ENCODE assay signal across 8 cellular contexts in genomic region chr2:191758420-191759199, GRCh38.
DNase-seq lines count a peak whose midpoint lies in the region; ATAC-seq and TF ChIP-seq lines count a peak whose summit lies in the region.

No MANE protein-coding gene starts in this region.

- H3K4me2 ChIP-seq in MM.1S (ENCODE audit: low read depth, low read length) = peak overlapping the region; percentile 57

- H3K79me2 ChIP-seq in MM.1S (ENCODE audit: low read length) = no peaks in the 10 kb centered on the region

- no peak overlapping the region for H3K9ac ChIP-seq in MM.1S (ENCODE audit: low read length)

- no peaks in the 10 kb centered on the region for H3K9me3 ChIP-seq in MM.1S (replicated peaks; ENCODE audit: insufficient read depth, low read length)

- H3K27me3 ChIP-seq in MM.1S (replicated peaks; ENCODE audit: insufficient read depth, low read length) = no peaks in the 10 kb centered on the region
- no peaks in the 10 kb centered on the region for H3K27me3 ChIP-seq in brain microvascular endothelial cell (replicated peaks)

- no peaks in the 10 kb centered on the region for H3F3A ChIP-seq in MM.1S (ENCODE audit: insufficient read depth, low read length)

- no peaks in the 10 kb centered on the region for H3K36me3 ChIP-seq in MM.1S (replicated peaks; ENCODE audit: insufficient read depth, low read length)
- no peaks in the 10 kb centered on the region for H3K36me3 ChIP-seq in brain microvascular endothelial cell (replicated peaks)

- in situ Hi-C loops in brain microvascular endothelial cell (cut with HindIII; ENCODE audit: low pct_ligation_motif_present, low sequenced_read_pairs) = no loop called here

- H4K20me1 ChIP-seq in MM.1S (ENCODE audit: insufficient read depth, low read length) = no peaks in the 10 kb centered on the region

- H3K4me3 ChIP-seq in MM.1S (ENCODE audit: low read length) (0 out of 2 replicates have a peak overlapping the region, but pooled peaks have one; percentile 7), brain microvascular endothelial cell (ENCODE audit: low read depth, low read length) (no peak overlapping the region)

- H3K4me1 ChIP-seq in MM.1S (ENCODE audit: low read length) = no peaks in the 10 kb centered on the region

- TF ChIP-seq CTCF in MM.1S (IDR thresholded peaks at IDR 0.05; ENCODE audit: low read length) (peak; percentile 85), brain microvascular endothelial cell (IDR thresholded peaks at IDR 0.05; ENCODE audit: low read depth, low read length, missing control alignments) (peak; percentile 89)

- intact Hi-C loops in left colon (cut with DNase I, micrococcal nuclease) = no loop called here

- peak; percentile 19 for DNase-seq in NK-92 treated with Interleukin-12 subunit alpha and Interleukin-12 subunit beta, amount 100 ng/mL, for 24 hours (lab: John Stamatoyannopoulos, UW)
- DNase-seq in NK-92 (lab: John Stamatoyannopoulos, UW; ENCODE audit: unreplicated experiment) (no peak), MM.1S (peak; percentile 77), T-helper 9 cell (peak; percentile 28), brain microvascular endothelial cell (peak; percentile 54), left colon (peak; percentile 36 to 45)
- peak; percentile 33 to 42 for DNase-seq in stimulated activated CD8-positive, alpha-beta memory T cell treated with anti-CD3 and anti-CD28 coated beads, Interleukin-7, amount 100 ng/mL, for 4 hours (ENCODE audit: low read depth in 2 of 2)

- ATAC-seq in HG02588 (IDR thresholded peaks at IDR 0.05; ENCODE audit: unreplicated experiment) = peak; percentile 100
- ATAC-seq in left colon = peak; percentile 72

- H3K9me2 ChIP-seq in MM.1S (replicated peaks; ENCODE audit: insufficient read depth, low read length) = no peaks in the 10 kb centered on the region

- peak overlapping the region; percentile 57 for H2AFZ ChIP-seq in MM.1S (ENCODE audit: low read length)

- H3K27ac ChIP-seq in MM.1S (ENCODE audit: low read length) (no peak overlapping the region; the same call in 1 of the 2 replicates), brain microvascular endothelial cell (no peak overlapping the region)
